11 cellular contexts compared by ENCODE assay signal in genomic region chr3:104437131-104437750, GRCh38.
DNase-seq lines count a peak whose midpoint lies in the region; ATAC-seq and TF ChIP-seq lines count a peak whose summit lies in the region.
"Had no signal": no experiment of that assay in that cellular context is flagged by ENCODE, and none has a peak within 500 bp of the region (broad histone marks: within the 10 kb centered on the region; RNA-seq: fewer than 3 reads in every experiment).

No MANE protein-coding gene starts in this region.

- H3K4me3 ChIP-seq in GM23248, result no peak overlapping the region
- H3K4me3 ChIP-seq in heart right ventricle, result no peak overlapping the region
- H3K4me3 ChIP-seq: skin epidermis had no signal

- no peaks in the 10 kb centered on the region for H3K27me3 ChIP-seq in GM23248 (replicated peaks; ENCODE audit: insufficient read depth)
- H3K27me3 ChIP-seq in heart right ventricle, result no peaks in the 10 kb centered on the region

- H4K20me1 ChIP-seq in GM23248 (ENCODE audit: insufficient read depth), result no peaks in the 10 kb centered on the region

- H2AFZ ChIP-seq in GM23248, result no peak overlapping the region

- intact Hi-C loops in heart right ventricle (cut with DNase I) (no loop called here), sciatic nerve (cut with DNase I) (no loop called here)

- H3F3A ChIP-seq in GM23248 (ENCODE audit: insufficient read depth), result peaks cover 4% of the 10 kb centered on the region; the same call in 1 of the 2 replicates

- TF ChIP-seq CTCF in heart right ventricle (IDR thresholded peaks at IDR 0.05), result no peak

- H3K4me1 ChIP-seq in GM23248 (ENCODE audit: insufficient read depth) (peaks cover 14% of the 10 kb centered on the region; the same call in 1 of the 2 replicates), heart right ventricle (peaks cover 0 to 5% (median 0%) of the 10 kb centered on the region in 9 donors)

- no peak overlapping the region for H3K9ac ChIP-seq in GM23248

- ATAC-seq in SK-N-SH treated with all-trans-retinoic acid at 6 μM for 48 hours (peak; percentile 79), heart right ventricle (peak in 7 of 8 donors; percentile 47 to 90 (median 71)), sciatic nerve (peak; percentile 97), HG02763 (IDR thresholded peaks at IDR 0.05; ENCODE audit: unreplicated experiment) (no peak), GM18873 (IDR thresholded peaks at IDR 0.05; ENCODE audit: low FRiP score, unreplicated experiment) (no peak)

- H3K9me2 ChIP-seq in GM23248 (ENCODE audit: insufficient read depth), result no peaks in the 10 kb centered on the region

- WGBS in GM23248 (ENCODE audit: low coverage in 1 of 2, low lambda C conversion rate in 2 of 2, missing lambda C conversion rate in 2 of 2), 2 experiments, result 1 to 2% methylated on average over 4 of the region's 4 CpGs
- 53 to 66% methylated on average over 4 of the region's 4 CpGs for whole genome bisulfite sequencing in heart right ventricle, 2 donors

- H3K27ac ChIP-seq in GM23248, result no peak overlapping the region
- peak overlapping the region in 2 of 10 donors; percentile 12 to 27 for H3K27ac ChIP-seq in heart right ventricle

- in situ Hi-C loops in GM23248 (cut with MboI), result no loop called here
- in situ Hi-C loops in G401 (cut with HindIII; ENCODE audit: low sequenced_read_pairs), result no loop called here

- H3K4me2 ChIP-seq in GM23248 (ENCODE audit: unreplicated experiment), result peak overlapping the region; percentile 21

- no peaks in the 10 kb centered on the region for H3K79me2 ChIP-seq in GM23248 (ENCODE audit: insufficient read depth)

- DNase-seq in GM23248 (peak; percentile 69), heart right ventricle (no peak), sciatic nerve (ENCODE audit: low spot score) (no peak), G401 (ENCODE audit: low spot score) (no peak)
- no peak for DNase-seq in activated effector memory CD4-positive, alpha-beta T cell treated with Interleukin-2 at 50 U/mL for 16 hours
- DNase-seq: activated B cell treated with CpG ODN at 0.5 μM for 24 hours; activated naive CD8-positive, alpha-beta T cell treated with anti-CD3 and anti-CD28 coated beads, Interleukin-2, amount 10 ng/mL, durations not matched to agents 7 days and 5 days had no signal

- H3K36me3 ChIP-seq in GM23248 (ENCODE audit: low read depth) (no peaks in the 10 kb centered on the region), heart right ventricle (no peaks in the 10 kb centered on the region)

- H3K9me3 ChIP-seq in GM23248 (ENCODE audit: low read depth), result no peaks in the 10 kb centered on the region
- no peaks in the 10 kb centered on the region for H3K9me3 ChIP-seq in heart right ventricle

TF ChIP-seq in SK-N-SH treated with all-trans-retinoic acid at 6 μM for 48 hours, 23 proteins besides CTCF, POLR2A, EP300 and RAD21:
- TF ChIP-seq, protein P1, sequence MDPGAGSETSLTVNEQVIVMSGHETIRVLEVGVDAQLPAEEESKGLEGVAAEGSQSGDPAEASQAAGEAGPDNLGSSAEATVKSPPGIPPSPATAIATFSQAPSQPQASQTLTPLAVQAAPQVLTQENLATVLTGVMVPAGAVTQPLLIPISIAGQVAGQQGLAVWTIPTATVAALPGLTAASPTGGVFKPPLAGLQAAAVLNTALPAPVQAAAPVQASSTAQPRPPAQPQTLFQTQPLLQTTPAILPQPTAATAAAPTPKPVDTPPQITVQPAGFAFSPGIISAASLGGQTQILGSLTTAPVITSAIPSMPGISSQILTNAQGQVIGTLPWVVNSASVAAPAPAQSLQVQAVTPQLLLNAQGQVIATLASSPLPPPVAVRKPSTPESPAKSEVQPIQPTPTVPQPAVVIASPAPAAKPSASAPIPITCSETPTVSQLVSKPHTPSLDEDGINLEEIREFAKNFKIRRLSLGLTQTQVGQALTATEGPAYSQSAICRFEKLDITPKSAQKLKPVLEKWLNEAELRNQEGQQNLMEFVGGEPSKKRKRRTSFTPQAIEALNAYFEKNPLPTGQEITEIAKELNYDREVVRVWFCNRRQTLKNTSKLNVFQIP (CRISPR knock-in tag; IDR thresholded peaks at IDR 0.05; ENCODE audit: borderline replicate concordance, low read depth), result no peak
- no peak for TF ChIP-seq TSHZ2 (CRISPR knock-in tag; IDR thresholded peaks at IDR 0.05)
- 0 out of 2 replicates have a peak, but pooled peaks have one; percentile 28 for TF ChIP-seq ISL1 (CRISPR knock-in tag; IDR thresholded peaks at IDR 0.05)
- no peak for TF ChIP-seq ZC3H10 (CRISPR knock-in tag; IDR thresholded peaks at IDR 0.05)
- TF ChIP-seq BACH2 (CRISPR knock-in tag; IDR thresholded peaks at IDR 0.05; ENCODE audit: borderline replicate concordance), result no peak
- no peak for TF ChIP-seq TOX (CRISPR knock-in tag; IDR thresholded peaks at IDR 0.05; ENCODE audit: borderline replicate concordance)

Comparison
In these comparisons a context has a peak if more than half of its experiments do, and no peak if none do; other contexts are left out.
1. ATAC-seq: peak in SK-N-SH treated with all-trans-retinoic acid at 6 μM for 48 hours (single experiment), heart right ventricle (7 of 8) and sciatic nerve (single experiment); none in HG02763 (single experiment) and GM18873 (single experiment).